In genomic region chr5:154607746-154608145, GRCh38 we compare ENCODE assay signal across 16 cellular contexts.
DNase-seq lines count a peak whose midpoint lies in the region; ATAC-seq, FAIRE-seq and TF ChIP-seq lines count a peak whose summit lies in the region.
"Had no signal": no experiment of that assay in that cellular context is flagged by ENCODE, and none has a peak within 500 bp of the region (broad histone marks: within the 10 kb centered on the region; RNA-seq: fewer than 3 reads in every experiment).

No MANE protein-coding gene starts in this region.

- H3K4me2 ChIP-seq in H1 (ENCODE audit: insufficient read depth in 1 of 2, low read depth in 2 of 2, low read length in 2 of 2) (no peak overlapping the region), neural progenitor cell (no peak overlapping the region)
- H3K4me2 ChIP-seq: BLaER1 treated with 17β-estradiol and CSF1 and Interleukin-3, amounts not matched to agents 10 nM and 100 nM; KMS-11 had no signal

- no peak for TF ChIP-seq EP300 in H1 (IDR thresholded peaks at IDR 0.05; ENCODE audit: borderline replicate concordance in 1 of 2, low read depth in 2 of 2, low read length in 2 of 2)

- no peak overlapping the region for H2BK5ac ChIP-seq in H1 (ENCODE audit: low read depth, low read length)

- CTCF ChIA-PET in HEK293 (lab: Yijun Ruan, JAX) (interaction anchor here (0.7 to 8.0 kb wide), 6 partner anchors 84 to 186 kb away, joined by 3 to 147 read pairs (median 4); no protein-coding TSS in a partner anchor), H1 (lab: Charles Lee; ENCODE audit: partially characterized antibody) (interaction anchor here (0.8 to 10.4 kb wide), 8 partner anchors 23 to 643 kb away, joined by 3 to 273 read pairs (median 16); no protein-coding TSS in a partner anchor)

- TF ChIP-seq POLR2A in H1 (IDR thresholded peaks at IDR 0.05; ENCODE audit: control extremely low read depth in 1 of 2, low read depth in 2 of 2, low read length in 2 of 2) = no peak

- H3K27ac ChIP-seq in HEK293 (ENCODE audit: extremely low read depth, low read depth, low read length) = no peak overlapping the region
- H3K27ac ChIP-seq in H1 (ENCODE audit: low read depth, low read length) = no peak overlapping the region
- no peak overlapping the region for H3K27ac ChIP-seq in neural progenitor cell
- H3K27ac ChIP-seq: BLaER1 treated with 17β-estradiol and CSF1 and Interleukin-3, amounts not matched to agents 10 nM and 100 nM; GM23248; KMS-11 had no signal

- TF ChIP-seq CTCF in HEK293 (tag by site-specific recombination; IDR thresholded peaks at IDR 0.05) (no peak), H1 (IDR thresholded peaks at IDR 0.05; ENCODE audit: control extremely low read depth in 1 of 3, insufficient read depth in 1 of 3, low read depth in 1 of 3, low read length in 3 of 3) (no peak), neural progenitor cell (IDR thresholded peaks at IDR 0.05) (no peak)

- no peaks in the 10 kb centered on the region for H4K20me1 ChIP-seq in H1 (replicated peaks in 1 of 2; ENCODE audit: control insufficient read depth in 1 of 2, insufficient read depth in 2 of 2, low read length in 2 of 2)
- no peaks in the 10 kb centered on the region for H4K20me1 ChIP-seq in neural progenitor cell (ENCODE audit: low read depth)

- no peaks in the 10 kb centered on the region for H3K9me3 ChIP-seq in HEK293 (ENCODE audit: control insufficient read depth, insufficient read depth, low read depth, low read length)
- H3K9me3 ChIP-seq in H1 (ENCODE audit: insufficient read depth in 2 of 2, low read depth in 1 of 2, low read length in 1 of 2) = no peaks in the 10 kb centered on the region
- H3K9me3 ChIP-seq in neural progenitor cell (ENCODE audit: low read depth) = no peaks in the 10 kb centered on the region
- H3K9me3 ChIP-seq: BLaER1 treated with 17β-estradiol and CSF1 and Interleukin-3, amounts not matched to agents 10 nM and 100 nM had no signal

- H3K18ac ChIP-seq in H1 (ENCODE audit: extremely low read depth, low read length) = no peak overlapping the region

- H3K4ac ChIP-seq in H1 (replicated peaks; ENCODE audit: insufficient read length, low read depth, low read length) = peak overlapping the region; percentile 92

- ATAC-seq in stimulated activated naive CD8-positive, alpha-beta T cell treated with anti-CD3 and anti-CD28 coated beads, Interleukin-15, Interleukin-2, amounts not matched to agents 100 U/mL and 50 U/mL, for 24 hours = no peak
- ATAC-seq: CD8-positive, alpha-beta T cell had no signal

- no peak overlapping the region for H2BK15ac ChIP-seq in H1 (ENCODE audit: low read length)

- WGBS in H1 (ENCODE audit: extremely low coverage in 1 of 2, insufficient coverage in 1 of 2, insufficient read length in 1 of 2, insufficient replicate concordance in 2 of 2, low coverage in 1 of 2, low lambda C conversion rate in 2 of 2, missing lambda C conversion rate in 1 of 2), 2 experiments = 88% methylated on average over 4 of the region's 4 CpGs; no CpG with 5 or more reads in 1 of the 2 experiments

- no peaks in the 10 kb centered on the region for H3K79me1 ChIP-seq in H1 (ENCODE audit: low read depth, low read length)

- DNase-seq in EH (ENCODE audit: low read depth) (peak; percentile 3), H1 (ENCODE audit: low read depth in 1 of 2, low spot score in 2 of 2) (no peak), neural progenitor cell (ENCODE audit: low spot score) (peak; percentile 38), HCEC 1CT (no peak), GM19239 (ENCODE audit: insufficient read length, low spot score) (no peak), NCI-H2196 treated with DMSO at 0.1 percent for 48 hours (lab: John Stamatoyannopoulos, UW; ENCODE audit: unreplicated experiment) (no peak)
- no peak for DNase-seq in stimulated activated naive CD8-positive, alpha-beta T cell treated with anti-CD3 and anti-CD28 coated beads, Interleukin-15, Interleukin-2, amounts not matched to agents 100 U/mL and 50 U/mL, for 24 hours
- DNase-seq: 8988T; Calu3; CD8-positive, alpha-beta T cell; GF-D8; GM23248 had no signal

- H2BK20ac ChIP-seq in H1 (ENCODE audit: low read length) = no peak overlapping the region

- TF ChIP-seq RAD21 in H1 (IDR thresholded peaks at IDR 0.05 in 1 of 2, conservative IDR thresholded peaks at IDR 0.05 in 1 of 2; ENCODE audit: low read depth in 2 of 2, low read length in 2 of 2) = no peak

- peaks cover 19% of the 10 kb centered on the region for H3K4me1 Mint-ChIP-seq in neural progenitor cell

- no peak overlapping the region; the same call in 1 of the 2 replicates for H4K8ac ChIP-seq in H1 (ENCODE audit: extremely low read depth, insufficient read depth, low read length)

- FAIRE-seq in H1 (lab: Jason Lieb, UNC) = no peak
- FAIRE-seq in GM19239 (lab: Jason Lieb, UNC) = no peak

- POLR2A ChIA-PET in HEK293 (lab: Yijun Ruan, JAX) = no interaction called here
- POLR2A ChIA-PET in H1 (lab: Charles Lee; ENCODE audit: partially characterized antibody) = interaction anchor here (1.1 to 1.9 kb wide), 2 partner anchors 86 to 133 kb away, joined by 3 to 6 read pairs; no protein-coding TSS in a partner anchor

- H3K27me3 Mint-ChIP-seq in neural progenitor cell (ENCODE audit: insufficient read depth, low read depth) = peaks cover 46% of the 10 kb centered on the region

- no peaks in the 10 kb centered on the region for H3K79me2 ChIP-seq in H1 (ENCODE audit: control insufficient read depth in 1 of 2, insufficient read depth in 2 of 2, low read length in 2 of 2)
- no peaks in the 10 kb centered on the region for H3K79me2 ChIP-seq in neural progenitor cell (ENCODE audit: low read depth)

- no peak overlapping the region for H4K5ac ChIP-seq in H1 (ENCODE audit: insufficient read length, low read depth, low read length)

- no peak overlapping the region for H3K9ac ChIP-seq in H1 (replicated peaks in 1 of 4; ENCODE audit: extremely low read depth in 1 of 4, low read depth in 3 of 4, low read length in 3 of 4)
- no peak overlapping the region for H3K9ac ChIP-seq in neural progenitor cell
- H3K9ac ChIP-seq: BLaER1 treated with 17β-estradiol and CSF1 and Interleukin-3, amounts not matched to agents 10 nM and 100 nM; GM23248; KMS-11 had no signal

- H3K27ac Mint-ChIP-seq in neural progenitor cell = no peak overlapping the region
- H3K27ac Mint-ChIP-seq: B cell; CD8-positive, alpha-beta T cell had no signal

- no peaks in the 10 kb centered on the region for H3K36me3 Mint-ChIP-seq in neural progenitor cell
- H3K36me3 Mint-ChIP-seq: CD8-positive, alpha-beta T cell had no signal

- H3K56ac ChIP-seq in H1 (replicated peaks; ENCODE audit: insufficient read length, low read depth, low read length) = no peak overlapping the region

- H3K4me3 ChIP-seq in HEK293 (ENCODE audit: low read depth, low read length) (no peak overlapping the region), H1 (ENCODE audit: extremely low read depth in 1 of 4, insufficient read depth in 2 of 4, low read depth in 3 of 4, low read length in 4 of 4) (no peak overlapping the region), neural progenitor cell (no peak overlapping the region)
- H3K4me3 ChIP-seq: BLaER1 treated with 17β-estradiol and CSF1 and Interleukin-3, amounts not matched to agents 10 nM and 100 nM; GM23248 had no signal

- H3K23me2 ChIP-seq in H1 (ENCODE audit: low read depth, low read length) = peaks cover 4% of the 10 kb centered on the region; the same call in 1 of the 2 replicates

- H3K9me3 Mint-ChIP-seq in neural progenitor cell = no peaks in the 10 kb centered on the region
- H3K9me3 Mint-ChIP-seq: CD8-positive, alpha-beta T cell had no signal

- no peak overlapping the region for H2BK120ac ChIP-seq in H1 (replicated peaks; ENCODE audit: low read depth, low read length)

- no peaks in the 10 kb centered on the region for H3K4me1 ChIP-seq in HEK293 (ENCODE audit: control insufficient read depth, insufficient read depth, low read length)
- peaks cover 6 to 8% (median 8%) of the 10 kb centered on the region in 4 experiments; a peak in 6 of 7 replicates for H3K4me1 ChIP-seq in H1 (replicated peaks in 1 of 4; ENCODE audit: control insufficient read depth in 3 of 4, insufficient read depth in 4 of 4, low read length in 3 of 4)
- peaks cover 28% of the 10 kb centered on the region for H3K4me1 ChIP-seq in neural progenitor cell

- no peaks in the 10 kb centered on the region for H3K36me3 ChIP-seq in HEK293 (ENCODE audit: control insufficient read depth in 2 of 2, insufficient read depth in 1 of 2, low read length in 2 of 2)
- no peaks in the 10 kb centered on the region for H3K36me3 ChIP-seq in H1 (ENCODE audit: control insufficient read depth in 2 of 4, insufficient read depth in 4 of 4, low read length in 3 of 4)
- no peaks in the 10 kb centered on the region for H3K36me3 ChIP-seq in neural progenitor cell
- H3K36me3 ChIP-seq: BLaER1 treated with 17β-estradiol and CSF1 and Interleukin-3, amounts not matched to agents 10 nM and 100 nM had no signal

- H2BK12ac ChIP-seq in H1 (ENCODE audit: low read depth, low read length) = peak overlapping the region; percentile 18; the same call in 1 of the 2 replicates

- H2AK5ac ChIP-seq in H1 (ENCODE audit: low read depth, low read length) = no peak overlapping the region

- H3K27me3 ChIP-seq in H1 (replicated peaks in 1 of 4; ENCODE audit: control insufficient read depth in 3 of 4, extremely low read depth in 1 of 4, insufficient read depth in 3 of 4, low read length in 3 of 4) (peaks cover 9 to 44% (median 41%) of the 10 kb centered on the region in 4 experiments), neural progenitor cell (peaks cover 66% of the 10 kb centered on the region)

- H4K91ac ChIP-seq in H1 (replicated peaks; ENCODE audit: insufficient read length, low read length) = no peak overlapping the region

- no peak overlapping the region for H3K14ac ChIP-seq in H1 (ENCODE audit: insufficient read length)

- peaks cover 20% of the 10 kb centered on the region for H3F3A ChIP-seq in neural progenitor cell (ENCODE audit: low read depth)

- H2AFZ ChIP-seq in H1 (ENCODE audit: low read length) (no peak overlapping the region), neural progenitor cell (replicated peaks) (no peak overlapping the region)
- H2AFZ ChIP-seq: GM23248 had no signal

- H3K23ac ChIP-seq in H1 (ENCODE audit: insufficient read length) = no peak overlapping the region

- no peak overlapping the region for H3K4me3 Mint-ChIP-seq in neural progenitor cell
- H3K4me3 Mint-ChIP-seq: B cell; CD8-positive, alpha-beta T cell had no signal

TF ChIP-seq in HEK293, 187 proteins besides CTCF, POLR2A, EP300 and RAD21 (continues in another document):
- TF ChIP-seq SP3 (tag by site-specific recombination; IDR thresholded peaks at IDR 0.05) = no peak
- no peak for TF ChIP-seq YY1 (tag by site-specific recombination; IDR thresholded peaks at IDR 0.05)

TF ChIP-seq in H1, 55 proteins besides CTCF, POLR2A, EP300 and RAD21 (continues in another document):
- no peak for TF ChIP-seq EGR1 (IDR thresholded peaks at IDR 0.05; ENCODE audit: borderline replicate concordance, low read depth, low read length)
- no peak for TF ChIP-seq TAF1 (IDR thresholded peaks at IDR 0.05; ENCODE audit: low read depth, low read length)
- no peak for TF ChIP-seq CBX8 (IDR thresholded peaks at IDR 0.05; ENCODE audit: borderline replicate concordance, low read depth, low read length)
- TF ChIP-seq E2F6 (IDR thresholded peaks at IDR 0.05) = no peak

Comparison
In these comparisons a context has a peak if more than half of its experiments do, and no peak if none do; other contexts are left out.
1. DNase-seq: peak in EH (single experiment) and neural progenitor cell (single experiment); none in H1 (0 of 2), HCEC 1CT (single experiment), stimulated activated naive CD8-positive, alpha-beta T cell treated with anti-CD3 and anti-CD28 coated beads, Interleukin-15, Interleukin-2, amounts not matched to agents 100 U/mL and 50 U/mL, for 24 hours (single experiment), GM19239 (single experiment) and NCI-H2196 treated with DMSO at 0.1 percent for 48 hours (single experiment).